Comparison of ENCODE assay signal across 1 cellular context in genomic region chr6:28587011-28587745, GRCh38.
A peak's percentile ranks its signal among the peaks of the same experiment; 100 is the strongest.
TF ChIP-seq lines count a peak whose summit lies in the region.

No MANE protein-coding gene starts in this region.

TF ChIP-seq in HEK293, 187 proteins besides CTCF, POLR2A, EP300 and RAD21 (continued from another document):
- TF ChIP-seq ZNF26 (tag by site-specific recombination; IDR thresholded peaks at IDR 0.05), result no peak
- TF ChIP-seq ZSCAN23 (tag by site-specific recombination; IDR thresholded peaks at IDR 0.05), result no peak
- TF ChIP-seq ZNF561 (tag by site-specific recombination; IDR thresholded peaks at IDR 0.05; ENCODE audit: borderline replicate concordance), result peak; percentile 90; the same call in 1 of the 2 replicates
- no peak for TF ChIP-seq ZNF221 (tag by site-specific recombination; IDR thresholded peaks at IDR 0.05; ENCODE audit: borderline replicate concordance)
- no peak for TF ChIP-seq ZNF114 (tag by site-specific recombination; IDR thresholded peaks at IDR 0.05)
- TF ChIP-seq GFI1B (tag by site-specific recombination; IDR thresholded peaks at IDR 0.05), result no peak
- TF ChIP-seq ZBTB7A (tag by site-specific recombination; IDR thresholded peaks at IDR 0.05; ENCODE audit: low read depth), result no peak
- TF ChIP-seq ZNF677 (tag by site-specific recombination; IDR thresholded peaks at IDR 0.05), result no peak
- no peak for TF ChIP-seq ELK4 (IDR thresholded peaks at IDR 0.05; ENCODE audit: borderline replicate concordance, low read depth, low read length)
- TF ChIP-seq ZNF747 (tag by site-specific recombination; IDR thresholded peaks at IDR 0.05), result no peak
- TF ChIP-seq IKZF3 (tag by site-specific recombination; IDR thresholded peaks at IDR 0.05), result no peak
- TF ChIP-seq ZNF37A (tag by site-specific recombination; IDR thresholded peaks at IDR 0.05), result no peak
- no peak for TF ChIP-seq ZNF311 (tag by site-specific recombination; IDR thresholded peaks at IDR 0.05; ENCODE audit: borderline replicate concordance)
- TF ChIP-seq, protein P1, sequence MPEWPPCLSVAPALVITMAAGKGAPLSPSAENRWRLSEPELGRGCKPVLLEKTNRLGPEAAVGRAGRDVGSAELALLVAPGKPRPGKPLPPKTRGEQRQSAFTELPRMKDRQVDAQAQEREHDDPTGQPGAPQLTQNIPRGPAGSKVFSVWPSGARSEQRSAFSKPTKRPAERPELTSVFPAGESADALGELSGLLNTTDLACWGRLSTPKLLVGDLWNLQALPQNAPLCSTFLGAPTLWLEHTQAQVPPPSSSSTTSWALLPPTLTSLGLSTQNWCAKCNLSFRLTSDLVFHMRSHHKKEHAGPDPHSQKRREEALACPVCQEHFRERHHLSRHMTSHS (tag by site-specific recombination; IDR thresholded peaks at IDR 0.05), result no peak
- TF ChIP-seq ZNF830 (tag by site-specific recombination; IDR thresholded peaks at IDR 0.05; ENCODE audit: low read depth), result no peak
- no peak for TF ChIP-seq ZNF514 (tag by site-specific recombination; IDR thresholded peaks at IDR 0.05)
- no peak for TF ChIP-seq BCL11A (tag by site-specific recombination; IDR thresholded peaks at IDR 0.05; ENCODE audit: low read depth)
- TF ChIP-seq ZNF544 (tag by site-specific recombination; IDR thresholded peaks at IDR 0.05), result no peak
- TF ChIP-seq ZNF560 (tag by site-specific recombination; IDR thresholded peaks at IDR 0.05; ENCODE audit: borderline replicate concordance), result no peak
- no peak for TF ChIP-seq SALL2 (tag by site-specific recombination; IDR thresholded peaks at IDR 0.05; ENCODE audit: borderline replicate concordance)
- TF ChIP-seq ZNF354C (tag by site-specific recombination; IDR thresholded peaks at IDR 0.05; ENCODE audit: borderline replicate concordance, low read depth), result no peak
- no peak for TF ChIP-seq ZNF658 (tag by site-specific recombination; IDR thresholded peaks at IDR 0.05)
- TF ChIP-seq ZNF600 (tag by site-specific recombination; IDR thresholded peaks at IDR 0.05), result peak; percentile 82
- no peak for TF ChIP-seq ZNF302 (tag by site-specific recombination; IDR thresholded peaks at IDR 0.05; ENCODE audit: low read depth)
- no peak; the same call in 1 of the 2 replicates for TF ChIP-seq ZNF768 (tag by site-specific recombination; IDR thresholded peaks at IDR 0.05)
- no peak for TF ChIP-seq ZNF664 (tag by site-specific recombination; IDR thresholded peaks at IDR 0.05)
- no peak for TF ChIP-seq HOXA7 (CRISPR knock-in tag; IDR thresholded peaks at IDR 0.05; ENCODE audit: borderline replicate concordance)
- TF ChIP-seq ZNF558 (tag by site-specific recombination; IDR thresholded peaks at IDR 0.05), result peak; percentile 24; the same call in 1 of the 2 replicates
- no peak for TF ChIP-seq ZNF777 (tag by site-specific recombination; IDR thresholded peaks at IDR 0.05; ENCODE audit: borderline replicate concordance)
- TF ChIP-seq OVOL3 (tag by site-specific recombination; IDR thresholded peaks at IDR 0.05), result no peak
- no peak for TF ChIP-seq ZNF624 (tag by site-specific recombination; IDR thresholded peaks at IDR 0.05)
- TF ChIP-seq ZIC2 (tag by site-specific recombination; IDR thresholded peaks at IDR 0.05), result peak; percentile 47
- TF ChIP-seq ZNF341 (tag by site-specific recombination; IDR thresholded peaks at IDR 0.05; ENCODE audit: low read depth), result peak; percentile 80
- TF ChIP-seq, protein P2, sequence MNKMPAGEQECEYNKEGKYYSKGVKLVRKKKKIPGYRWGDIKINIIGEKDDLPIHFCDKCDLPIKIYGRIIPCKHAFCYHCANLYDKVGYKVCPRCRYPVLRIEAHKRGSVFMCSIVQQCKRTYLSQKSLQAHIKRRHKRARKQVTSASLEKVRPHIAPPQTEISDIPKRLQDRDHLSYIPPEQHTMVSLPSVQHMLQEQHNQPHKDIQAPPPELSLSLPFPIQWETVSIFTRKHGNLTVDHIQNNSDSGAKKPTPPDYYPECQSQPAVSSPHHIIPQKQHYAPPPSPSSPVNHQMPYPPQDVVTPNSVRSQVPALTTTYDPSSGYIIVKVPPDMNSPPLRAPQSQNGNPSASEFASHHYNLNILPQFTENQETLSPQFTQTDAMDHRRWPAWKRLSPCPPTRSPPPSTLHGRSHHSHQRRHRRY (tag by site-specific recombination; IDR thresholded peaks at IDR 0.05), result no peak
- TF ChIP-seq ZNF169 (tag by site-specific recombination; IDR thresholded peaks at IDR 0.05), result no peak
- no peak for TF ChIP-seq ZNF416 (tag by site-specific recombination; IDR thresholded peaks at IDR 0.05)
- TF ChIP-seq, protein P3, sequence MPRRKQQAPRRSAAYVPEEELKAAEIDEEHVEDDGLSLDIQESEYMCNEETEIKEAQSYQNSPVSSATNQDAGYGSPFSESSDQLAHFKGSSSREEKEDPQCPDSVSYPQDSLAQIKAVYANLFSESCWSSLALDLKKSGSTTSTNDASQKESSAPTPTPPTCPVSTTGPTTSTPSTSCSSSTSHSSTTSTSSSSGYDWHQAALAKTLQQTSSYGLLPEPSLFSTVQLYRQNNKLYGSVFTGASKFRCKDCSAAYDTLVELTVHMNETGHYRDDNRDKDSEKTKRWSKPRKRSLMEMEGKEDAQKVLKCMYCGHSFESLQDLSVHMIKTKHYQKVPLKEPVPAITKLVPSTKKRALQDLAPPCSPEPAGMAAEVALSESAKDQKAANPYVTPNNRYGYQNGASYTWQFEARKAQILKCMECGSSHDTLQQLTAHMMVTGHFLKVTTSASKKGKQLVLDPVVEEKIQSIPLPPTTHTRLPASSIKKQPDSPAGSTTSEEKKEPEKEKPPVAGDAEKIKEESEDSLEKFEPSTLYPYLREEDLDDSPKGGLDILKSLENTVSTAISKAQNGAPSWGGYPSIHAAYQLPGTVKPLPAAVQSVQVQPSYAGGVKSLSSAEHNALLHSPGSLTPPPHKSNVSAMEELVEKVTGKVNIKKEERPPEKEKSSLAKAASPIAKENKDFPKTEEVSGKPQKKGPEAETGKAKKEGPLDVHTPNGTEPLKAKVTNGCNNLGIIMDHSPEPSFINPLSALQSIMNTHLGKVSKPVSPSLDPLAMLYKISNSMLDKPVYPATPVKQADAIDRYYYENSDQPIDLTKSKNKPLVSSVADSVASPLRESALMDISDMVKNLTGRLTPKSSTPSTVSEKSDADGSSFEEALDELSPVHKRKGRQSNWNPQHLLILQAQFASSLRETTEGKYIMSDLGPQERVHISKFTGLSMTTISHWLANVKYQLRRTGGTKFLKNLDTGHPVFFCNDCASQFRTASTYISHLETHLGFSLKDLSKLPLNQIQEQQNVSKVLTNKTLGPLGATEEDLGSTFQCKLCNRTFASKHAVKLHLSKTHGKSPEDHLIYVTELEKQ (tag by site-specific recombination; IDR thresholded peaks at IDR 0.05; ENCODE audit: borderline replicate concordance), result no peak
- no peak for TF ChIP-seq ZNF121 (tag by site-specific recombination; IDR thresholded peaks at IDR 0.05)
- TF ChIP-seq, protein P4, sequence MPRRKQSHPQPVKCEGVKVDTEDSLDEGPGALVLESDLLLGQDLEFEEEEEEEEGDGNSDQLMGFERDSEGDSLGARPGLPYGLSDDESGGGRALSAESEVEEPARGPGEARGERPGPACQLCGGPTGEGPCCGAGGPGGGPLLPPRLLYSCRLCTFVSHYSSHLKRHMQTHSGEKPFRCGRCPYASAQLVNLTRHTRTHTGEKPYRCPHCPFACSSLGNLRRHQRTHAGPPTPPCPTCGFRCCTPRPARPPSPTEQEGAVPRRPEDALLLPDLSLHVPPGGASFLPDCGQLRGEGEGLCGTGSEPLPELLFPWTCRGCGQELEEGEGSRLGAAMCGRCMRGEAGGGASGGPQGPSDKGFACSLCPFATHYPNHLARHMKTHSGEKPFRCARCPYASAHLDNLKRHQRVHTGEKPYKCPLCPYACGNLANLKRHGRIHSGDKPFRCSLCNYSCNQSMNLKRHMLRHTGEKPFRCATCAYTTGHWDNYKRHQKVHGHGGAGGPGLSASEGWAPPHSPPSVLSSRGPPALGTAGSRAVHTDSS (tag by site-specific recombination; IDR thresholded peaks at IDR 0.05), result no peak
- peak; percentile 83 for TF ChIP-seq KLF8 (tag by site-specific recombination; IDR thresholded peaks at IDR 0.05)
- TF ChIP-seq, protein P5, sequence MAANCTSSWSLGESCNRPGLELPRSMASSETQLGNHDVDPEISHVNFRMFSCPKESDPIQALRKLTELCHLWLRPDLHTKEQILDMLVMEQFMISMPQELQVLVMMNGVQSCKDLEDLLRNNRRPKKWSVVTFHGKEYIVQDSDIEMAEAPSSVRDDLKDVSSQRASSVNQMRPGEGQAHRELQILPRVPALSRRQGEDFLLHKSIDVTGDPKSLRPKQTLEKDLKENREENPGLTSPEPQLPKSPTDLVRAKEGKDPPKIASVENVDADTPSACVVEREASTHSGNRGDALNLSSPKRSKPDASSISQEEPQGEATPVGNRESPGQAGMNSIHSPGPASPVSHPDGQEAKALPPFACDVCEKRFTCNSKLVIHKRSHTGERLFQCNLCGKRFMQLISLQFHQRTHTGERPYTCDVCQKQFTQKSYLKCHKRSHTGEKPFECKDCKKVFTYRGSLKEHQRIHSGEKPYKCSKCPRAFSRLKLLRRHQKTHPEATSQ (tag by site-specific recombination; IDR thresholded peaks at IDR 0.05), result peak; percentile 54; the same call in 1 of the 2 replicates
- no peak; the same call in 1 of the 2 replicates for TF ChIP-seq KLF16 (tag by site-specific recombination; IDR thresholded peaks at IDR 0.05)
- TF ChIP-seq ZNF404 (tag by site-specific recombination; IDR thresholded peaks at IDR 0.05), result no peak
- TF ChIP-seq ZBTB20 (tag by site-specific recombination; IDR thresholded peaks at IDR 0.05), result peak; percentile 71; the same call in 1 of the 2 replicates
- peak; percentile 16; the same call in 1 of the 2 replicates for TF ChIP-seq MZF1 (tag by site-specific recombination; IDR thresholded peaks at IDR 0.05; ENCODE audit: borderline replicate concordance)
- TF ChIP-seq ZNF324 (tag by site-specific recombination; IDR thresholded peaks at IDR 0.05), result peak; percentile 62
- no peak; the same call in 1 of the 2 replicates for TF ChIP-seq ZNF146 (tag by site-specific recombination; IDR thresholded peaks at IDR 0.05)
- no peak for TF ChIP-seq ZNF223 (tag by site-specific recombination; IDR thresholded peaks at IDR 0.05)
TF ChIP-seq in HEK293: peak in this region for 64.
